In the genomic region with DNA sequence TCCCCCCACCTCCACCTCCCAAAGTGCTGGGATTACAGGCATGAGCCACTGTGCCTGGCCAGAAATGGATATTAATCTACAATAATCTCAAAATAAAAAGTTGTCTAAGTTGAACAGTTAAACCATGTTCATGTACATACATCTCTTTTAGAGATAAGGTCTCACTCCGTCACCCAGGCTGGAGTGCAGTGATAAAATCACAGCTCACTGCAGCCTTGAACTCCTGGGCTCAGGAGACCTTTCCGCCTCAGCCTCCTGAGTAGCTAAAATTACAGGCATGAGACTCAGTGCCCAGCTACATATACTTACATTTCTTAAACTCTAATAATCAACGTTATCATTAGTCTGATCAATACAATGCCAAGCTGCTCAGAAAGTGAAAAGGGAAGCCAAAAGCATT, we compare ENCODE assay signal across 31 cellular contexts. TPM values are rescaled to one million over a fixed set of nuclear protein-coding genes. Genes with fewer than 3 reads are reported as not detected.
"Had no signal": no experiment of that assay in that cellular context is flagged by ENCODE, and none has a peak within 500 bp of the region (broad histone marks: within the 10 kb centered on the region; RNA-seq: fewer than 3 reads in every experiment).

No MANE protein-coding gene starts in this region.

- H3K4me2 ChIP-seq: SK-N-SH had no signal

- H3K4me1 ChIP-seq: SJSA1 had no signal

- H3K36me3 ChIP-seq: brain microvascular endothelial cell, Peyer's patch, SJSA1 had no signal

- H3K9me3 ChIP-seq: Peyer's patch, SJSA1, SK-N-SH had no signal

- H3K27ac ChIP-seq: brain microvascular endothelial cell, Peyer's patch, SJSA1 had no signal

- H3K9ac ChIP-seq: SK-N-SH had no signal

- H3K27me3 ChIP-seq: brain microvascular endothelial cell, Peyer's patch, SJSA1 had no signal

- H3K4me3 ChIP-seq: Peyer's patch, SJSA1 had no signal

- ATAC-seq: activated CD8-positive, alpha-beta T cell treated with anti-CD3 and anti-CD28 coated beads, Interleukin-2, amount 10 ng/mL, durations not matched to agents 7 days and 5 days; PC-3 had no signal

- DNase-seq: activated CD4-positive, alpha-beta T cell treated with anti-CD3 and anti-CD28 coated beads for 36 hours; activated CD4-positive, alpha-beta T cell treated with anti-CD3 and anti-CD28 coated beads, Interleukin-2, amount 10 ng/mL, durations not matched to agents 7 days and 5 days; activated CD4-positive, alpha-beta T cell treated with anti-CD3 and anti-CD28 coated beads, Interleukin-2, amount 50 U/mL, for 48 hours; activated CD8-positive, alpha-beta T cell treated with anti-CD3 and anti-CD28 coated beads, Interleukin-2, amount 10 ng/mL, durations not matched to agents 7 days and 5 days; activated gamma-delta T cell; activated naive CD4-positive, alpha-beta T cell treated with Interleukin-2 at 50 U/mL for 16 hours; activated naive CD8-positive, alpha-beta T cell treated with anti-CD3 and anti-CD28 coated beads, Interleukin-2, amount 10 ng/mL, durations not matched to agents 7 days and 5 days; activated T-cell treated with anti-CD3 and anti-CD28 coated beads, Interleukin-2, amount 50 U/mL, for 24 hours; anterior cingulate cortex; brain microvascular endothelial cell; central memory CD4-positive, alpha-beta T cell; Karpas-422; MV-4-11; NCI-H1092 treated with DMSO at 0.1 percent for 48 hours; NCI-H1417; NCI-H187 treated with DMSO at 0.1 percent for 48 hours; NCI-H2081; NCI-H226; NCI-H446 treated with DMSO at 0.1 percent for 48 hours; NCI-H524; NCI-H69; NCI-H82; NK-92 treated with Interleukin-12 subunit alpha and Interleukin-12 subunit beta, amount 100 ng/mL, for 24 hours; PC-3; Peyer's patch; RPMI8226; SHP77 treated with DMSO at 0.1 percent for 48 hours; SK-N-SH had no signal

RNA-seq across cellular contexts. Expression of gene VSTM4, which starts 36.2 kb away (rescaled TPM):
- total RNA-seq: activated CD8-positive, alpha-beta T cell treated with anti-CD3 and anti-CD28 coated beads, Interleukin-2, amount 10 ng/mL, durations not matched to agents 7 days and 5 days; activated naive CD8-positive, alpha-beta T cell treated with anti-CD3 and anti-CD28 coated beads, Interleukin-2, amount 10 ng/mL, durations not matched to agents 7 days and 5 days; MCF 10A; PC-3 had no signal

RNA-seq across cellular contexts. Expression of gene FAM170B, which starts 54.7 kb away (rescaled TPM):
- total RNA-seq: activated CD4-positive, alpha-beta T cell treated with anti-CD3 and anti-CD28 coated beads for 36 hours; activated CD4-positive, alpha-beta T cell treated with anti-CD3 and anti-CD28 coated beads, Interleukin-2, amount 10 ng/mL, durations not matched to agents 7 days and 5 days; activated CD8-positive, alpha-beta T cell treated with anti-CD3 and anti-CD28 coated beads, Interleukin-2, amount 10 ng/mL, durations not matched to agents 7 days and 5 days; activated naive CD8-positive, alpha-beta T cell treated with anti-CD3 and anti-CD28 coated beads, Interleukin-2, amount 10 ng/mL, durations not matched to agents 7 days and 5 days; activated T-helper 2 cell treated with anti-CD3 and anti-CD28 coated beads, Interferon-gamma antibody, Interleukin-2, Interleukin-4, amounts not matched to agents 10 μg/mL and 5 μg/mL and 100 μg/mL, durations not matched to agents 14 hours and 24 hours and 36 hours; MCF 10A; PC-3; Peyer's patch; SJSA1 had no signal
